In the genomic region with DNA sequence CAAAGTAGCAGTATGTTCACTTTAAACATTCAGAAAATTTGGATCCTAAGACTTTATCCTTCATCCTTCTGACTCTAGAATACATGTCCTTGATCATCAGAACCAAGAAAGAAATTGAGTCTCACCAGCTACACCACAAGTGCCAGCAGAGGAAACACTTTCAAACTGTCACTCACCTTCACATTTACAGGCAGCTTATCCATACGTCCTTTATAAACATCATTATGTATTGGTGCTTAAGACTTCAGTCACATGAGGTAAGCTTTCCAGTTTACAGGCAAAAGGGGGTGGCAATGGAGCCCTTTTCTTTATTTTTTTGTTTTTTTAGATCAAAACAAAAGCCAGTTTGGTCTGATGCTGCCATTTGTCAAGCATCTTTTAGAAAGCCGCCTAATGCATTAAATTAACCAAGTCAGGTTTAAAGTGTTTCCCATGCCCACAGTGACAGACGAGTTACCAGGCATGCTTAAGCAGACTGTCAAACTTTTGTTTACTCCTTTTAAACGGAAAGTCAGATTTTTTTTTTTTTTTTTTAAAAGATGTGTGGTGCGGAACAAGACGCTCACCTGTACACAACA, we compare ENCODE assay signal across 8 cellular contexts. TPM values are rescaled to one million over a fixed set of nuclear protein-coding genes. Genes with fewer than 3 reads are reported as not detected.
DNase-seq lines count a peak whose midpoint lies in the region; ATAC-seq, FAIRE-seq and TF ChIP-seq lines count a peak whose summit lies in the region.

No MANE protein-coding gene starts in this region.

- H3K9me3 Mint-ChIP-seq in naive thymus-derived CD4-positive, alpha-beta T cell, result peaks cover 0 to 4% (median 0%) of the 10 kb centered on the region in 11 donors

- peaks cover 10 to 46% (median 33%) of the 10 kb centered on the region in 7 donors for H3K4me1 Mint-ChIP-seq in naive thymus-derived CD4-positive, alpha-beta T cell

- peaks cover 0 to 8% (median 0%) of the 10 kb centered on the region in 5 donors for H3K27me3 Mint-ChIP-seq in naive thymus-derived CD4-positive, alpha-beta T cell

- no peak for TF ChIP-seq CTCF in C4-2B (conservative IDR thresholded peaks at IDR 0.05)
- no peak for TF ChIP-seq CTCF in MM.1S (IDR thresholded peaks at IDR 0.05; ENCODE audit: low read length)

- peaks cover 12% of the 10 kb centered on the region for H3F3A ChIP-seq in MM.1S (ENCODE audit: insufficient read depth, low read length)

- intact Hi-C loops in naive thymus-derived CD4-positive, alpha-beta T cell (cut with micrococcal nuclease), result loop anchor here (1.0 to 5.0 kb wide), 11 partner anchors 64 to 1439 kb away; partner anchors contain the start of genes SRPK1 (in 2 of the 2), CDKN1A (in 1 of the 2), KCTD20 (in 1 of the 2) and MAPK14 (in 1 of the 2)

- H3K27me3 ChIP-seq in MM.1S (replicated peaks; ENCODE audit: insufficient read depth, low read length), result no peaks in the 10 kb centered on the region
- H3K27me3 ChIP-seq in naive thymus-derived CD4-positive, alpha-beta T cell (ENCODE audit: control insufficient read depth in 2 of 2, insufficient read depth in 2 of 2, low read length in 2 of 2), result no peaks in the 10 kb centered on the region

- H3K9ac ChIP-seq in MM.1S (ENCODE audit: low read length), result peak overlapping the region; percentile 66; the same call in 1 of the 2 replicates

- FAIRE-seq in frontal cortex (lab: Jason Lieb, UNC), result no peak

- H3K36me3 ChIP-seq in MM.1S (replicated peaks; ENCODE audit: insufficient read depth, low read length), result no peaks in the 10 kb centered on the region
- H3K36me3 ChIP-seq in naive thymus-derived CD4-positive, alpha-beta T cell (ENCODE audit: control insufficient read depth in 2 of 3, insufficient read depth in 3 of 3, low read length in 3 of 3), result peaks cover 0 to 9% (median 0%) of the 10 kb centered on the region in 3 experiments

- POLR2A ChIA-PET in naive thymus-derived CD4-positive, alpha-beta T cell (lab: Charles Lee), result interaction anchor here (0.6 to 2.3 kb wide), 17 partner anchors 8 to 400 kb away, joined by 3 to 13 read pairs (median 5); partner anchors contain the start of genes MAPK13 and MAPK14

- H3K9me2 ChIP-seq in MM.1S (replicated peaks; ENCODE audit: insufficient read depth, low read length), result no peaks in the 10 kb centered on the region

- peak overlapping the region; percentile 81 to 96 (median 93) for H3K27ac Mint-ChIP-seq in naive thymus-derived CD4-positive, alpha-beta T cell

- peak overlapping the region; percentile 79 to 91 (median 86) for H3K4me3 Mint-ChIP-seq in naive thymus-derived CD4-positive, alpha-beta T cell

- no peaks in the 10 kb centered on the region for H4K20me1 ChIP-seq in MM.1S (ENCODE audit: insufficient read depth, low read length)

- peak overlapping the region; percentile 85 for H3K4me2 ChIP-seq in MM.1S (ENCODE audit: low read depth, low read length)

- peaks cover 4% of the 10 kb centered on the region; the same call in 1 of the 2 replicates for H3K4me1 ChIP-seq in MM.1S (ENCODE audit: low read length)
- peaks cover 21 to 26% of the 10 kb centered on the region in 2 donors for H3K4me1 ChIP-seq in naive thymus-derived CD4-positive, alpha-beta T cell (ENCODE audit: control insufficient read depth in 2 of 2, insufficient read depth in 2 of 2, low read length in 2 of 2)

- DNase-seq in MM.1S (peak; percentile 49), caudate nucleus (lab: John Stamatoyannopoulos, UW) (no peak), mucosa of gallbladder (ENCODE audit: low spot score) (no peak), frontal cortex (ENCODE audit: low spot score in 2 of 2) (no peak), SKM-1 (lab: John Stamatoyannopoulos, UW; ENCODE audit: unreplicated experiment) (no peak)
- DNase-seq in naive thymus-derived CD4-positive, alpha-beta T cell, result peak in 2 of 9 donors; percentile 45 to 71
- DNase-seq in stimulated activated CD4-positive, alpha-beta T cell treated with anti-CD3 and anti-CD28 coated beads, Interleukin-1b, Interleukin-23, amount 100 ng/mL, for 48 hours, result no peak

- H3K36me3 Mint-ChIP-seq in naive thymus-derived CD4-positive, alpha-beta T cell, result peaks cover 0 to 11% (median 9%) of the 10 kb centered on the region in 5 donors

- H3K27ac ChIP-seq in C4-2B (peak overlapping the region; percentile 96), MM.1S (ENCODE audit: low read length) (peak overlapping the region; percentile 65; the same call in 1 of the 2 replicates), caudate nucleus (ENCODE audit: low read depth, low read length) (peak overlapping the region; percentile 90)
- H3K27ac ChIP-seq in naive thymus-derived CD4-positive, alpha-beta T cell (ENCODE audit: low read depth, low read length), result peak overlapping the region; percentile 84

- no peaks in the 10 kb centered on the region for H3K9me3 ChIP-seq in MM.1S (replicated peaks; ENCODE audit: insufficient read depth, low read length)
- no peaks in the 10 kb centered on the region for H3K9me3 ChIP-seq in naive thymus-derived CD4-positive, alpha-beta T cell (ENCODE audit: control insufficient read depth in 2 of 3, low read length in 3 of 3)

- peaks cover 34% of the 10 kb centered on the region for H3K79me2 ChIP-seq in MM.1S (ENCODE audit: low read length)

- CTCF ChIA-PET in naive thymus-derived CD4-positive, alpha-beta T cell (lab: Charles Lee), result interaction anchor here (0.6 to 1.9 kb wide), 9 partner anchors 9 to 595 kb away, joined by 3 to 14 read pairs (median 4); no protein-coding TSS in a partner anchor

- H2AFZ ChIP-seq in MM.1S (ENCODE audit: low read length), result peak overlapping the region; percentile 74

- peak overlapping the region; percentile 68 for H3K4me3 ChIP-seq in MM.1S (ENCODE audit: low read length)
- peak overlapping the region; percentile 89 for H3K4me3 ChIP-seq in naive thymus-derived CD4-positive, alpha-beta T cell (ENCODE audit: low read length)

- ATAC-seq in naive thymus-derived CD4-positive, alpha-beta T cell, result peak; percentile 7

RNA-seq across cellular contexts. Expression of gene BRPF3, which starts 1.0 kb away (rescaled TPM):
- 10 to 100 TPM; 27.5 to 40.0 (median 35.2) TPM for total RNA-seq in naive thymus-derived CD4-positive, alpha-beta T cell
- polyA plus RNA-seq in naive thymus-derived CD4-positive, alpha-beta T cell, result 1 to 10 TPM; 5.1 to 9.0 TPM
- total RNA-seq in mucosa of gallbladder, result 47.0 TPM
- 17.9 TPM for total RNA-seq in frontal cortex
